1 cellular context compared by ENCODE assay signal in genomic region chr9:33198163-33198562, GRCh38.
TF ChIP-seq lines count a peak whose summit lies in the region.

No MANE protein-coding gene starts in this region.

TF ChIP-seq in IMR-90, 13 proteins besides CTCF, POLR2A, EP300 and RAD21:
- TF ChIP-seq BHLHE40 (IDR thresholded peaks at IDR 0.05; ENCODE audit: low read depth, low read length) (no peak), RCOR1 (IDR thresholded peaks at IDR 0.05; ENCODE audit: insufficient replicate concordance, low read length) (no peak), RFX5 (IDR thresholded peaks at IDR 0.05; ENCODE audit: low read depth, low read length) (no peak), CEBPB (IDR thresholded peaks at IDR 0.05; ENCODE audit: low read depth, low read length) (peak; percentile 37; the same call in 1 of the 2 replicates), CHD1 (IDR thresholded peaks at IDR 0.05; ENCODE audit: low read depth, low read length) (no peak), MAZ (IDR thresholded peaks at IDR 0.05; ENCODE audit: borderline replicate concordance, low read depth, low read length) (no peak)
